8 cellular contexts compared by ENCODE assay signal in genomic region chr5:32193591-32193990, GRCh38. TPM values are rescaled to one million over a fixed set of nuclear protein-coding genes. Genes with fewer than 3 reads are reported as not detected.
A peak's percentile ranks its signal among the peaks of the same experiment; 100 is the strongest.
DNase-seq lines count a peak whose midpoint lies in the region; ATAC-seq lines count a peak whose summit lies in the region.

No MANE protein-coding gene starts in this region.

- H3K27ac ChIP-seq in duodenal mucosa (ENCODE audit: low read depth, low read length) = no peak overlapping the region
- no peak overlapping the region for H3K27ac ChIP-seq in naive thymus-derived CD4-positive, alpha-beta T cell (ENCODE audit: low read depth, low read length)

- H3K27ac Mint-ChIP-seq in naive thymus-derived CD4-positive, alpha-beta T cell = no peak overlapping the region

- CTCF ChIA-PET in naive thymus-derived CD4-positive, alpha-beta T cell (lab: Charles Lee) = no interaction called here

- H3K9me3 ChIP-seq in duodenal mucosa (ENCODE audit: control insufficient read depth in 1 of 2, low read length in 2 of 2) = no peaks in the 10 kb centered on the region
- no peaks in the 10 kb centered on the region for H3K9me3 ChIP-seq in naive thymus-derived CD4-positive, alpha-beta T cell (ENCODE audit: control insufficient read depth in 2 of 3, low read length in 3 of 3)

- peaks cover 6 to 9% of the 10 kb centered on the region in 2 donors for H3K4me1 ChIP-seq in duodenal mucosa (ENCODE audit: control insufficient read depth in 1 of 2, insufficient read depth in 2 of 2, low read length in 2 of 2)
- no peaks in the 10 kb centered on the region for H3K4me1 ChIP-seq in naive thymus-derived CD4-positive, alpha-beta T cell (ENCODE audit: control insufficient read depth in 2 of 2, insufficient read depth in 2 of 2, low read length in 2 of 2)

- no peak overlapping the region for H3K4me3 Mint-ChIP-seq in naive thymus-derived CD4-positive, alpha-beta T cell

- H3K27me3 Mint-ChIP-seq in naive thymus-derived CD4-positive, alpha-beta T cell = peaks cover 9 to 22% (median 10%) of the 10 kb centered on the region in 5 donors

- no peaks in the 10 kb centered on the region for H3K27me3 ChIP-seq in duodenal mucosa (ENCODE audit: control insufficient read depth in 1 of 2, insufficient read depth in 2 of 2, low read length in 2 of 2)
- H3K27me3 ChIP-seq in naive thymus-derived CD4-positive, alpha-beta T cell (ENCODE audit: control insufficient read depth in 2 of 2, insufficient read depth in 2 of 2, low read length in 2 of 2) = no peaks in the 10 kb centered on the region

- ATAC-seq in GM18498 (IDR thresholded peaks at IDR 0.05; ENCODE audit: unreplicated experiment) = peak; percentile 76
- ATAC-seq in naive thymus-derived CD4-positive, alpha-beta T cell = peak; percentile 57
- no peak for ATAC-seq in GM19455 (IDR thresholded peaks at IDR 0.05; ENCODE audit: unreplicated experiment)

- H3K4me3 ChIP-seq in duodenal mucosa (ENCODE audit: low read depth in 1 of 2, low read length in 2 of 2) = peak overlapping the region; percentile 51 to 55
- H3K4me3 ChIP-seq in naive thymus-derived CD4-positive, alpha-beta T cell (ENCODE audit: low read length) = no peak overlapping the region

- intact Hi-C loops in naive thymus-derived CD4-positive, alpha-beta T cell (cut with micrococcal nuclease) = no loop called here

- H3K4me1 Mint-ChIP-seq in naive thymus-derived CD4-positive, alpha-beta T cell = peaks cover 0 to 7% (median 0%) of the 10 kb centered on the region in 7 donors

- POLR2A ChIA-PET in naive thymus-derived CD4-positive, alpha-beta T cell (lab: Charles Lee) = interaction anchor here (0.6 kb wide), 1 partner anchor 272 kb away, joined by 3 read pairs; no protein-coding TSS in a partner anchor

- peaks cover 0 to 1% (median 0%) of the 10 kb centered on the region in 11 donors for H3K9me3 Mint-ChIP-seq in naive thymus-derived CD4-positive, alpha-beta T cell

- DNase-seq in HT-29 (ENCODE audit: low spot score) (peak; percentile 99), NOMO-1 treated with DMSO at 0.1 percent for 48 hours (lab: John Stamatoyannopoulos, UW; ENCODE audit: unreplicated experiment) (peak; percentile 100), iPS-NIHi7 (ENCODE audit: extremely low spot score) (no peak)
- DNase-seq in naive thymus-derived CD4-positive, alpha-beta T cell = no peak
- DNase-seq in activated CD4-positive, CD25-positive, alpha-beta regulatory T cell (lab: John Stamatoyannopoulos, UW) = no peak

- H3K36me3 ChIP-seq in duodenal mucosa (ENCODE audit: control insufficient read depth in 1 of 2, insufficient read depth in 2 of 2, low read length in 2 of 2) = no peaks in the 10 kb centered on the region
- H3K36me3 ChIP-seq in naive thymus-derived CD4-positive, alpha-beta T cell (ENCODE audit: control insufficient read depth in 2 of 3, insufficient read depth in 3 of 3, low read length in 3 of 3) = no peaks in the 10 kb centered on the region

- peak overlapping the region in 1 of 2 donors; percentile 20 for H3K9ac ChIP-seq in duodenal mucosa (ENCODE audit: low read depth in 1 of 2, low read length in 2 of 2)

- peaks cover 0 to 1% (median 0%) of the 10 kb centered on the region in 5 donors for H3K36me3 Mint-ChIP-seq in naive thymus-derived CD4-positive, alpha-beta T cell

RNA-seq across cellular contexts. Expression of gene GOLPH3, which starts 19.5 kb away (rescaled TPM):
- 132 and 158 TPM in 2 replicates for total RNA-seq in HT-29 (2014; rRNA removed; shearing (Covaris generic))
- total RNA-seq in naive thymus-derived CD4-positive, alpha-beta T cell = 10 to 100 TPM; 46.9 to 66.5 (median 60.1) TPM
- 10 to 100 TPM; 83.9 to 86.1 TPM for polyA plus RNA-seq in naive thymus-derived CD4-positive, alpha-beta T cell

Comparison
In these comparisons a context has a peak if more than half of its experiments do, and no peak if none do; other contexts are left out.
1. DNase-seq: peak in HT-29 (single experiment) and NOMO-1 treated with DMSO at 0.1 percent for 48 hours (single experiment); none in naive thymus-derived CD4-positive, alpha-beta T cell (0 of 9), iPS-NIHi7 (single experiment) and activated CD4-positive, CD25-positive, alpha-beta regulatory T cell (0 of 4).